8 cellular contexts compared by ENCODE assay signal in genomic region chr13:49936943-49937273, GRCh38. TPM values are rescaled to one million over a fixed set of nuclear protein-coding genes. Genes with fewer than 3 reads are reported as not detected.
DNase-seq lines count a peak whose midpoint lies in the region; ATAC-seq and TF ChIP-seq lines count a peak whose summit lies in the region.

No MANE protein-coding gene starts in this region.

- no peaks in the 10 kb centered on the region for H3K9me3 Mint-ChIP-seq in Calu3 (ENCODE audit: low read depth, unreplicated experiment)

- CTCF ChIA-PET in Calu3 (lab: Charles Lee): interaction anchor here (1.2 to 1.6 kb wide), 3 partner anchors 40 to 975 kb away, joined by 3 to 8 read pairs (median 6); partner anchors contain the start of gene TRIM13

- intact Hi-C loops in Calu3 (cut with micrococcal nuclease; ENCODE audit: unreplicated experiment): no loop called here
- intact Hi-C loops in adrenal gland (cut with DNase I): no loop called here

- H3K9me3 ChIP-seq in adrenal gland (replicated peaks in 1 of 3): no peaks in the 10 kb centered on the region
- H3K9me3 ChIP-seq in thoracic aorta: no peaks in the 10 kb centered on the region

- H3K4me3 Mint-ChIP-seq in Calu3 (ENCODE audit: low read depth, unreplicated experiment): peak overlapping the region; percentile 82

- H3K27ac ChIP-seq in adrenal gland: peak overlapping the region in 4 of 5 donors; percentile 62 to 88 (median 86)
- peak overlapping the region in 1 of 2 donors; percentile 50 for H3K27ac ChIP-seq in thoracic aorta

- no peak for TF ChIP-seq POLR2A in adrenal gland (IDR thresholded peaks at IDR 0.05)

- WGBS in adrenal gland, 4 donors: 0 to 2% methylated on average over 24 of the region's 24 CpGs; no CpG with 5 or more reads in 2 of the 4 donors

- H3K27me3 ChIP-seq in adrenal gland (no peaks in the 10 kb centered on the region), thoracic aorta (replicated peaks; ENCODE audit: insufficient read depth) (no peaks in the 10 kb centered on the region)

- H3K36me3 Mint-ChIP-seq in Calu3 (ENCODE audit: insufficient read depth, unreplicated experiment): peaks cover 25% of the 10 kb centered on the region

- ATAC-seq in HG03097 (IDR thresholded peaks at IDR 0.05; ENCODE audit: low FRiP score, unreplicated experiment): peak; percentile 16
- ATAC-seq in thoracic aorta (ENCODE audit: insufficient number of reproducible peaks, low FRiP score, low read depth): no peak
- no peak for ATAC-seq in GM18519 (IDR thresholded peaks at IDR 0.05; ENCODE audit: low FRiP score, unreplicated experiment)

- H3K4me3 ChIP-seq in adrenal gland (peak overlapping the region; percentile 55 to 83 (median 68)), thoracic aorta (peak overlapping the region; percentile 88)

- peak overlapping the region; percentile 87 for H3K27ac Mint-ChIP-seq in Calu3 (ENCODE audit: unreplicated experiment)

- BruUV-seq in Calu3 (replicated peaks; lab: Mats Ljungman, UMichigan): no TSS peak

- peaks cover 22 to 65% of the 10 kb centered on the region in 2 donors for H3K4me1 ChIP-seq in adrenal gland (replicated peaks in 1 of 2)
- H3K4me1 ChIP-seq in thoracic aorta (ENCODE audit: control insufficient read depth in 1 of 2, low read depth in 2 of 2): peaks cover 13 to 56% of the 10 kb centered on the region in 2 donors

- no peak for TF ChIP-seq CTCF in Calu3 (IDR thresholded peaks at IDR 0.05; ENCODE audit: unreplicated experiment)
- no peak for TF ChIP-seq CTCF in adrenal gland (IDR thresholded peaks at IDR 0.05)
- no peak for TF ChIP-seq CTCF in thoracic aorta (IDR thresholded peaks at IDR 0.05)

- no peaks in the 10 kb centered on the region for H3K36me3 ChIP-seq in adrenal gland (replicated peaks in 1 of 2)
- H3K36me3 ChIP-seq in thoracic aorta: no peaks in the 10 kb centered on the region

- DNase-seq in Calu3 (no peak), adrenal gland (peak in 1 of 7 donors; percentile 54), kidney tubule cell (ENCODE audit: low spot score) (peak; percentile 8), thoracic aorta (ENCODE audit: low spot score) (no peak), inferior parietal cortex (ENCODE audit: extremely low spot score) (no peak)
- no peak for DNase-seq in activated effector memory CD4-positive, alpha-beta T cell treated with anti-CD3 and anti-CD28 coated beads, Interleukin-2, amount 50 U/mL, for 16 hours

- peaks cover 14% of the 10 kb centered on the region for H3K4me1 Mint-ChIP-seq in Calu3 (ENCODE audit: low read depth, unreplicated experiment)

- H3K27me3 Mint-ChIP-seq in Calu3 (ENCODE audit: unreplicated experiment): no peaks in the 10 kb centered on the region

RNA-seq across cellular contexts. Expression of gene SPRYD7, which starts 0.8 kb away (rescaled TPM):
- 5.3 and 5.6 TPM in 2 replicates for total RNA-seq in Calu3 (2022)
- total RNA-seq in adrenal gland: 10 to 100 TPM in 3 of 8 donors, 1 to 10 TPM in 5; 5.9 to 13.9 (median 7.7) TPM
- 10 to 100 TPM in 1 of 3 donors, 1 to 10 TPM in 2; 8.0 to 18.5 (median 8.2) TPM for polyA plus RNA-seq in adrenal gland
- total RNA-seq in thoracic aorta: 1 to 10 TPM; 4.0 to 4.1 TPM

RNA-seq across cellular contexts. Expression of gene TRIM13, which starts 59.9 kb away (rescaled TPM):
- 10.6 and 11.8 TPM in 2 replicates for total RNA-seq in Calu3 (2022)
- 10 to 100 TPM; 13.7 to 28.7 (median 19.8) TPM for total RNA-seq in adrenal gland
- polyA plus RNA-seq in adrenal gland: 10 to 100 TPM; 16.0 to 28.7 (median 23.5) TPM
- 10 to 100 TPM; 22.4 to 24.4 TPM for total RNA-seq in thoracic aorta
